In the genomic region with DNA sequence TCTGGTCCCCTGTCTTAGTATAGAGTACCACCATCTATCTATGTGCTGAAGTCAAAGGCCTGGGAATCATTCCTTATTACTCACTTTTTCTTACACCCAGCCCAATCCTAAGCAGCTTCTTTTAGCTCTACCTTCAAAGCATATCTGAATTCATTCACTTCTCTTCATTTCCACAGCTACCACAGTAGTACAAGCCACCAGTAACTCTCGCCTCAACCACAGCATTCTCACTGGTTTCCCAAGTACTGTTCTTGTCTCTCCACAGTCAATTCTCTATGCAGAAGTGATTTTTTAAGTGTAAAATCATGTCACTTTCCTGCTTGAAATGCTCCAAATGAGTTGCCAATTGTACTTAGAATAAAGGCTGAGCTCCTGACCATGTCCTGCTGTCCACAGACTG, we compare ENCODE assay signal across 27 cellular contexts.
"Had no signal": no experiment of that assay in that cellular context is flagged by ENCODE, and none has a peak within 500 bp of the region (broad histone marks: within the 10 kb centered on the region; RNA-seq: fewer than 3 reads in every experiment).

No MANE protein-coding gene starts in this region.

- H3K4me1 ChIP-seq: stomach, suprapubic skin, testis, thyroid gland, tibial artery, tibial nerve, transverse colon, upper lobe of left lung, upper lobe of right lung, uterus, vagina had no signal

- H3K9me3 ChIP-seq: testis, thyroid gland, upper lobe of right lung, vagina had no signal

- H3K27me3 Mint-ChIP-seq: stimulated activated memory B cell treated with anti-CD40 and anti-IgM and Interleukin-4, amounts not matched to agents 10 μg/mL and 1 μg/mL and 100 μg/mL, for 72 hours; stimulated activated naive B cell treated with anti-CD40 and anti-IgM and Interleukin-4, amounts not matched to agents 10 μg/mL and 1 μg/mL and 100 μg/mL, for 72 hours; stimulated activated naive CD8-positive, alpha-beta T cell treated with anti-CD3 and anti-CD28 coated beads, Interleukin-15, amount 100 ng/mL, for 72 hours; stimulated activated naive CD8-positive, alpha-beta T cell treated with anti-CD3 and anti-CD28 coated beads, Interleukin-15, Interleukin-2, amounts not matched to agents 100 ng/mL and 50 ng/mL, for 24 hours; type B pancreatic cell had no signal

- H3K36me3 ChIP-seq: stomach, suprapubic skin, thoracic aorta, thyroid gland, tibial artery, tibial nerve, transverse colon, upper lobe of left lung, upper lobe of right lung, uterus, vagina had no signal

- DNase-seq: stimulated activated CD4-positive, alpha-beta T cell treated with anti-CD3 and anti-CD28 coated beads, Interleukin-2, amount 100 ng/mL, for 48 hours; stimulated activated CD4-positive, alpha-beta T cell treated with anti-CD3 and anti-CD28 coated beads, Interleukin-4, amount 100 ng/mL, for 1 hour; stimulated activated CD4-positive, alpha-beta T cell treated with anti-CD3 and anti-CD28 coated beads, Interleukin-4, amount 100 ng/mL, for 24 hours; stimulated activated CD4-positive, alpha-beta T cell treated with anti-CD3 and anti-CD28 coated beads, Interleukin-4, amount 100 ng/mL, for 4 hours; stimulated activated CD8-positive, alpha-beta memory T cell treated with anti-CD3 and anti-CD28 coated beads, Interleukin-4, amount 100 ng/mL, for 48 hours; stimulated activated naive B cell treated with anti-CD40 and anti-IgM and Interleukin-4, amounts not matched to agents 10 μg/mL and 1 μg/mL and 100 μg/mL, for 72 hours; stimulated activated naive CD4-positive, alpha-beta T cell; stimulated activated naive CD4-positive, alpha-beta T cell treated with Interleukin-2 at 50 U/mL for 16 hours; stimulated activated naive CD8-positive, alpha-beta T cell treated with anti-CD3 and anti-CD28 coated beads, Interleukin-15, amount 100 ng/mL, for 72 hours; stimulated activated naive CD8-positive, alpha-beta T cell treated with anti-CD3 and anti-CD28 coated beads, Interleukin-15, Interleukin-2, amounts not matched to agents 100 U/mL and 50 U/mL, for 24 hours; stomach; substantia nigra; testis; thyroid gland; tibial artery; transverse colon; upper lobe of left lung; upper lobe of right lung; uterus had no signal

- H3K27ac Mint-ChIP-seq: stimulated activated effector memory CD8-positive, alpha-beta T cell treated with anti-CD3 and anti-CD28 coated beads, Interleukin-12 subunit alpha, Interleukin-12 subunit beta, amount 100 ng/mL, for 72 hours; stimulated activated memory B cell treated with anti-CD40 and anti-IgM and Interleukin-4, amounts not matched to agents 10 μg/mL and 1 μg/mL and 100 μg/mL, for 72 hours; stimulated activated naive B cell treated with anti-CD40 and anti-IgM and Interleukin-4, amounts not matched to agents 10 μg/mL and 1 μg/mL and 100 μg/mL, for 72 hours; stimulated activated naive CD8-positive, alpha-beta T cell treated with anti-CD3 and anti-CD28 coated beads, Interleukin-15, amount 100 ng/mL, for 72 hours; stimulated activated naive CD8-positive, alpha-beta T cell treated with anti-CD3 and anti-CD28 coated beads, Interleukin-15, Interleukin-2, amounts not matched to agents 100 ng/mL and 50 ng/mL, for 24 hours; type B pancreatic cell had no signal

- H3K4me3 Mint-ChIP-seq: stimulated activated effector memory CD8-positive, alpha-beta T cell treated with anti-CD3 and anti-CD28 coated beads, Interleukin-12 subunit alpha, Interleukin-12 subunit beta, amount 100 ng/mL, for 72 hours; stimulated activated memory B cell treated with anti-CD40 and anti-IgM and Interleukin-4, amounts not matched to agents 10 μg/mL and 1 μg/mL and 100 μg/mL, for 72 hours; stimulated activated naive B cell treated with anti-CD40 and anti-IgM and Interleukin-4, amounts not matched to agents 10 μg/mL and 1 μg/mL and 100 μg/mL, for 72 hours; stimulated activated naive CD8-positive, alpha-beta T cell treated with anti-CD3 and anti-CD28 coated beads, Interleukin-15, amount 100 ng/mL, for 72 hours; stimulated activated naive CD8-positive, alpha-beta T cell treated with anti-CD3 and anti-CD28 coated beads, Interleukin-15, Interleukin-2, amounts not matched to agents 100 ng/mL and 50 ng/mL, for 24 hours; type B pancreatic cell had no signal

- H3K27me3 ChIP-seq: stomach, suprapubic skin, testis, thyroid gland, tibial artery, tibial nerve, transverse colon, upper lobe of left lung, upper lobe of right lung, uterus, vagina had no signal

- ATAC-seq: stimulated activated effector memory CD8-positive, alpha-beta T cell treated with anti-CD3 and anti-CD28 coated beads, Interleukin-12 subunit alpha, Interleukin-12 subunit beta, amount 100 ng/mL, for 72 hours; stimulated activated memory B cell treated with anti-CD40 and anti-IgM and Interleukin-4, amounts not matched to agents 10 μg/mL and 1 μg/mL and 100 μg/mL, for 72 hours; stimulated activated naive B cell treated with anti-CD40 and anti-IgM and Interleukin-4, amounts not matched to agents 10 μg/mL and 1 μg/mL and 100 μg/mL, for 72 hours; stimulated activated naive CD8-positive, alpha-beta T cell treated with anti-CD3 and anti-CD28 coated beads, Interleukin-15, amount 100 ng/mL, for 72 hours; stimulated activated naive CD8-positive, alpha-beta T cell treated with anti-CD3 and anti-CD28 coated beads, Interleukin-15, Interleukin-2, amounts not matched to agents 100 U/mL and 50 U/mL, for 24 hours; upper lobe of right lung had no signal

- H3K27ac ChIP-seq: stomach, suprapubic skin, testis, thoracic aorta, thyroid gland, tibial artery, tibial nerve, transverse colon, upper lobe of left lung, upper lobe of right lung, uterus, vagina had no signal

- H3K4me1 Mint-ChIP-seq: stimulated activated effector memory CD8-positive, alpha-beta T cell treated with anti-CD3 and anti-CD28 coated beads, Interleukin-12 subunit alpha, Interleukin-12 subunit beta, amount 100 ng/mL, for 72 hours; stimulated activated memory B cell treated with anti-CD40 and anti-IgM and Interleukin-4, amounts not matched to agents 10 μg/mL and 1 μg/mL and 100 μg/mL, for 72 hours; stimulated activated naive B cell treated with anti-CD40 and anti-IgM and Interleukin-4, amounts not matched to agents 10 μg/mL and 1 μg/mL and 100 μg/mL, for 72 hours; stimulated activated naive CD8-positive, alpha-beta T cell treated with anti-CD3 and anti-CD28 coated beads, Interleukin-15, amount 100 ng/mL, for 72 hours had no signal

- H3K4me3 ChIP-seq: stomach, suprapubic skin, testis, thoracic aorta, thyroid gland, tibial artery, tibial nerve, transverse colon, upper lobe of left lung, upper lobe of right lung, uterus, vagina had no signal

- H3K36me3 Mint-ChIP-seq: stimulated activated effector memory CD8-positive, alpha-beta T cell treated with anti-CD3 and anti-CD28 coated beads, Interleukin-12 subunit alpha, Interleukin-12 subunit beta, amount 100 ng/mL, for 72 hours; stimulated activated memory B cell treated with anti-CD40 and anti-IgM and Interleukin-4, amounts not matched to agents 10 μg/mL and 1 μg/mL and 100 μg/mL, for 72 hours; stimulated activated naive B cell treated with anti-CD40 and anti-IgM and Interleukin-4, amounts not matched to agents 10 μg/mL and 1 μg/mL and 100 μg/mL, for 72 hours; type B pancreatic cell had no signal
